ENCODE assay signal across 15 cellular contexts in the genomic region with DNA sequence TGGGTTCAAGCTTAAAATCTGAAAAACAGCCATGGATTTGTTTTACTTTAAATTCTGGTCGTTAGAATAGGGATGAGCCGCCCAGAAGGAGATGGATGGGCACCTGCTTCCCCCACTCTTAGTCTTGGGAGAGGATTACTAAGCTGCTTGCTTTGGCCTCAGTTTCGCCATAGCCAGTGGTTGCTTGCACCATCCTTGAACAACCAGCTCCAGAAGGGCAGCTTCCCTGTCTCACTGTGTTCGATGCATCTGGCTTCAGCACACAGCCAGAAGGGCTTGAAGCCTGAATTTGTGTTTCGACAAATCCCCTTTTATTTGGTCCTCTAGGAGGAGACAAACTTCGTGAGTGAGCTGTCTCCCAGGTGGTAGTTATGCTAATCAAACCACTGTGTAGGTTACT.
"Had no signal": no experiment of that assay in that cellular context is flagged by ENCODE, and none has a peak within 500 bp of the region (broad histone marks: within the 10 kb centered on the region; RNA-seq: fewer than 3 reads in every experiment).

No MANE protein-coding gene starts in this region.

- H3K9me3 ChIP-seq: left lung, tibial artery, vagina had no signal

- H3K4me1 ChIP-seq: left lung, tibial artery, vagina had no signal

- H3K27ac ChIP-seq: left lung, tibial artery, vagina had no signal

- H3K4me3 ChIP-seq: dorsolateral prefrontal cortex, left lung, tibial artery, vagina had no signal

- DNase-seq: activated naive CD4-positive, alpha-beta T cell; activated naive CD8-positive, alpha-beta T cell treated with anti-CD3 and anti-CD28 coated beads, Interleukin-2, amount 10 ng/mL, durations not matched to agents 7 days and 5 days; anterior cingulate cortex; dorsolateral prefrontal cortex; endodermal cell; erythroblast; kidney; left lung; naive thymus-derived CD8-positive, alpha-beta T cell; nucleus accumbens; small intestine; stimulated activated CD4-positive, alpha-beta T cell treated with anti-CD3 and anti-CD28 coated beads, Interleukin-4, amount 100 ng/mL, for 24 hours; stimulated activated naive CD4-positive, alpha-beta T cell; tibial artery had no signal

- H3K27me3 ChIP-seq: dorsolateral prefrontal cortex, left lung, tibial artery, vagina had no signal
